In the genomic region with DNA sequence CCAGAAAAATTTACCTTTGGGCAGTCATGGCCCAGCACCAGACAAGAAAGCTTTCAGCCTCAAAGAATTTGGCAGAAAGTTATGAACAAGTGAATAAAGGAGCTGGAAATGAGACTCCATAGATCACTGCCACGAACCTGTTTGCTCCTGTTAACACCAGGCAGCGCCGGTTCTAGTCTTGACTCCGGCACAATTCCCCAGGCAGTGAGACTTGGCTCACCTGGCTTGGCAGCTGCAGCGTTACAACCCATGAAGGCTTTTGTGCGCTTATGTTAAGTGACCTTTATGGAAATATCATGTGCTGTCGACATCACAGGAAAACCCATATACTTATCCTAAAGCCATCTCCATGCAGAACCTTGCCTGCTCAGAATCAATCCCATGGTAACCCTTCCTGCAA, we compare ENCODE assay signal across 21 cellular contexts.
"Had no signal": no experiment of that assay in that cellular context is flagged by ENCODE, and none has a peak within 500 bp of the region (broad histone marks: within the 10 kb centered on the region; RNA-seq: fewer than 3 reads in every experiment).

No MANE protein-coding gene starts in this region.

- H3K36me3 ChIP-seq: MG63, SJSA1 had no signal

- H3K27ac ChIP-seq: HL-60, SJSA1, SK-N-MC had no signal

- H3K4me3 ChIP-seq: MG63, SJSA1, SK-N-MC had no signal

- H3K27me3 ChIP-seq: MG63, SJSA1 had no signal

- H3K9me3 ChIP-seq: MG63, SJSA1 had no signal

- FAIRE-seq: RCC 7860 had no signal

- H3K4me1 ChIP-seq: SJSA1 had no signal

- DNase-seq: KBM-7, MG63, NCI-H1092, NCI-H1105 treated with DMSO at 0.1 percent for 48 hours, NCI-H1417 treated with DMSO at 0.1 percent for 48 hours, NCI-H146, NCI-H1694 treated with DMSO at 0.1 percent for 48 hours, NCI-H1930, NCI-H2081, NCI-H2107, NCI-H2227 treated with DMSO at 0.1 percent for 48 hours, NCI-H524, NCI-H69, NCI-H774, Right ventricle myocardium superior, RPMI8226, SIG-M5 had no signal
